ENCODE assay signal across 11 cellular contexts in the genomic region with DNA sequence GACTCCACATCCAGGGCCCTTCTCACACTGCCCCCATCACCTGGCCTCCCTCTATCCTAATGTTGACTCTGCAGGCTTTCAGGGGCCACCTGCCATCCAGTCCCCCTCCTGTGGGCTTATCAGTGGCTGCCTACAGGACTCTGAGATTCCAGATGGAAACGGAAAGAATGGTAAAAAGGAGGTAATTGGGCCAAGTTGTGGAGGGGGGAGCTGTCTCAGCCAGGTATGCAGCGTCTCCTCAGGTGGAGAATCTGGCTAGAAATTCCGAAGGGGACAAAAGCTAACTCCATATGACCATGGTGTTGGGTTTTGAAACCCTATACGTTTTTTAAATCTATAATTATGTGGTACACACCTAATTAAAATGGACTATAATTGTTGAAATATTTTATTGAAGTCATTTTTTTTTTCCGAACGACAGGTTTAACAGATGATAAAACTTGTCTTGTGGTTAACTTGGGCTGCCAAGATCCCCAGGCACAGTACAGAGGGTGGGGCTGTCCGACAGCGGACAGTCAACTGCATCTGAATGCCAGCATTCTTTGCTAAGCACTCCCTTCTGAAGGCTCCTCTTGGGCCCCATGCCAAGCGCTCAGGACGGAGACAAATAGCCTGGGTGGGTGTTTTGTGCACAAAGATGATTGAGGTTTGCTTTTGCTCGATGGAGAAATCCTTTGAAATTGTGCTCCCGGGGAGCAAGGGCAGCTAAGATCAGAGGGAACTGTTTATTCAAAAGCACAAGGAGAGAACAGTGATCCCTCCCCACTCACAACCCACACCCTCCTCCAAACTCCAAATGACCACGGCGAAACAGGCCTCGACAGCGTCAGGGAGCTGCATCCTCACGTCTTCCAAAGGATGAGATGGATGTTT.
DNase-seq lines count a peak whose midpoint lies in the region; ATAC-seq and TF ChIP-seq lines count a peak whose summit lies in the region.
"Had no signal": no experiment of that assay in that cellular context is flagged by ENCODE, and none has a peak within 500 bp of the region (broad histone marks: within the 10 kb centered on the region; RNA-seq: fewer than 3 reads in every experiment).

No MANE protein-coding gene starts in this region.

- H3K4me2 ChIP-seq in osteoblast (ENCODE audit: insufficient read depth, low read length), result no peak overlapping the region

- no peaks in the 10 kb centered on the region for H3K9me3 ChIP-seq in right cardiac atrium (ENCODE audit: control insufficient read depth, low read length)
- no peaks in the 10 kb centered on the region for H3K9me3 ChIP-seq in osteoblast (ENCODE audit: low read depth, low read length)
- H3K9me3 ChIP-seq: upper lobe of left lung had no signal

- H3K36me3 ChIP-seq in osteoblast (ENCODE audit: insufficient read depth, low read length) (no peaks in the 10 kb centered on the region), brain microvascular endothelial cell (replicated peaks) (no peaks in the 10 kb centered on the region)
- H3K36me3 ChIP-seq: upper lobe of left lung had no signal

- H4K20me1 ChIP-seq in osteoblast (ENCODE audit: insufficient read depth, low read length), result no peaks in the 10 kb centered on the region

- H3K27ac Mint-ChIP-seq in MCF 10A (ENCODE audit: low read depth, unreplicated experiment) (peak overlapping the region; percentile 80), mesothelial cell of epicardium (peak overlapping the region; percentile 80)
- H3K27ac Mint-ChIP-seq in activated CD4-positive, alpha-beta T cell treated with anti-CD3 and anti-CD28 coated beads, Interleukin-2, amount 10 ng/mL, durations not matched to agents 7 days and 5 days, result no peak overlapping the region

- ATAC-seq in right cardiac atrium (no peak), left ventricle myocardium superior (no peak), HG03196 (IDR thresholded peaks at IDR 0.05; ENCODE audit: unreplicated experiment) (no peak)

- DNase-seq in right cardiac atrium (peak in 2 of 3 donors; percentile 30 to 60), left ventricle myocardium superior (no peak), MCF 10A (ENCODE audit: unreplicated experiment) (peak; percentile 96), mesothelial cell of epicardium (ENCODE audit: low spot score in 2 of 2, unreplicated experiment in 2 of 2) (peak; percentile 51 to 82), osteoblast (ENCODE audit: insufficient read length, low spot score, missing footprints) (no peak), brain microvascular endothelial cell (no peak)
- DNase-seq in activated CD4-positive, alpha-beta T cell treated with anti-CD3 and anti-CD28 coated beads, Interleukin-2, amount 10 ng/mL, durations not matched to agents 7 days and 5 days, result no peak
- DNase-seq: activated CD8-positive, alpha-beta memory T cell treated with anti-CD3 and anti-CD28 coated beads, Interleukin-2, amount 50 U/mL, for 48 hours; GM23248; upper lobe of left lung had no signal

- H3K9me3 Mint-ChIP-seq in MCF 10A (ENCODE audit: unreplicated experiment) (no peaks in the 10 kb centered on the region), mesothelial cell of epicardium (no peaks in the 10 kb centered on the region)
- no peaks in the 10 kb centered on the region for H3K9me3 Mint-ChIP-seq in activated CD4-positive, alpha-beta T cell treated with anti-CD3 and anti-CD28 coated beads, Interleukin-2, amount 10 ng/mL, durations not matched to agents 7 days and 5 days

- no peak overlapping the region for H2AFZ ChIP-seq in osteoblast (ENCODE audit: low read length)
- H2AFZ ChIP-seq: GM23248 had no signal

- H3K27me3 Mint-ChIP-seq in MCF 10A (ENCODE audit: insufficient read depth, unreplicated experiment), result no peaks in the 10 kb centered on the region
- H3K27me3 Mint-ChIP-seq in mesothelial cell of epicardium (ENCODE audit: low read depth), result peaks cover 2% of the 10 kb centered on the region
- H3K27me3 Mint-ChIP-seq in activated CD4-positive, alpha-beta T cell treated with anti-CD3 and anti-CD28 coated beads, Interleukin-2, amount 10 ng/mL, durations not matched to agents 7 days and 5 days, result no peaks in the 10 kb centered on the region

- POLR2A ChIA-PET in MCF 10A (lab: Yijun Ruan, JAX), result interaction anchor here (0.6 to 4.4 kb wide), 16 partner anchors 9 to 409 kb away, joined by 3 to 36 read pairs (median 4); no protein-coding TSS in a partner anchor
- POLR2A ChIA-PET in activated CD4-positive, alpha-beta T cell treated with anti-CD3 and anti-CD28 coated beads, Interleukin-2, amount 10 ng/mL, durations not matched to agents 7 days and 5 days (lab: Charles Lee), result no interaction called here

- WGBS in right cardiac atrium, result 29% methylated on average over 17 of the region's 17 CpGs

- no peaks in the 10 kb centered on the region for H3K79me2 ChIP-seq in osteoblast (ENCODE audit: insufficient read depth, low read length)

- H3K4me1 ChIP-seq in right cardiac atrium (ENCODE audit: control insufficient read depth, insufficient read depth, low read length), result no peaks in the 10 kb centered on the region
- H3K4me1 ChIP-seq in osteoblast (ENCODE audit: insufficient read depth, low read length), result no peaks in the 10 kb centered on the region

- in situ Hi-C loops in brain microvascular endothelial cell (cut with HindIII; ENCODE audit: low pct_ligation_motif_present, low sequenced_read_pairs), result no loop called here

- H3K27me3 ChIP-seq in right cardiac atrium (ENCODE audit: control insufficient read depth, insufficient read depth) (no peaks in the 10 kb centered on the region), osteoblast (ENCODE audit: insufficient read depth, low read length) (no peaks in the 10 kb centered on the region), brain microvascular endothelial cell (replicated peaks) (no peaks in the 10 kb centered on the region)
- H3K27me3 ChIP-seq: upper lobe of left lung had no signal

- no peak overlapping the region for H3K27ac ChIP-seq in right cardiac atrium (ENCODE audit: low read length)
- no peak overlapping the region for H3K27ac ChIP-seq in osteoblast (ENCODE audit: low read depth, low read length)
- H3K27ac ChIP-seq in brain microvascular endothelial cell, result no peak overlapping the region
- H3K27ac ChIP-seq: GM23248, upper lobe of left lung had no signal

- H3K4me3 Mint-ChIP-seq in MCF 10A (ENCODE audit: unreplicated experiment), result peak overlapping the region; percentile 28
- no peak overlapping the region for H3K4me3 Mint-ChIP-seq in mesothelial cell of epicardium
- no peak overlapping the region for H3K4me3 Mint-ChIP-seq in activated CD4-positive, alpha-beta T cell treated with anti-CD3 and anti-CD28 coated beads, Interleukin-2, amount 10 ng/mL, durations not matched to agents 7 days and 5 days

- BruUV-seq in MCF 10A (replicated peaks; lab: Mats Ljungman, UMichigan), result no TSS peak

- peaks cover 6% of the 10 kb centered on the region for H3K36me3 Mint-ChIP-seq in MCF 10A (ENCODE audit: insufficient read depth, unreplicated experiment)
- no peaks in the 10 kb centered on the region for H3K36me3 Mint-ChIP-seq in mesothelial cell of epicardium
- H3K36me3 Mint-ChIP-seq in activated CD4-positive, alpha-beta T cell treated with anti-CD3 and anti-CD28 coated beads, Interleukin-2, amount 10 ng/mL, durations not matched to agents 7 days and 5 days (ENCODE audit: low read depth), result no peaks in the 10 kb centered on the region

- peaks cover 52% of the 10 kb centered on the region for H3K4me1 Mint-ChIP-seq in MCF 10A (ENCODE audit: insufficient read depth, unreplicated experiment)
- peaks cover 49% of the 10 kb centered on the region for H3K4me1 Mint-ChIP-seq in mesothelial cell of epicardium
- peaks cover 1% of the 10 kb centered on the region for H3K4me1 Mint-ChIP-seq in activated CD4-positive, alpha-beta T cell treated with anti-CD3 and anti-CD28 coated beads, Interleukin-2, amount 10 ng/mL, durations not matched to agents 7 days and 5 days

- no peak overlapping the region for H3K4me3 ChIP-seq in right cardiac atrium (ENCODE audit: low read length)
- H3K4me3 ChIP-seq in osteoblast (ENCODE audit: insufficient read depth, low read length), result no peak overlapping the region
- no peak overlapping the region for H3K4me3 ChIP-seq in brain microvascular endothelial cell (ENCODE audit: low read depth, low read length)
- H3K4me3 ChIP-seq: GM23248, upper lobe of left lung had no signal

- CTCF ChIA-PET in MCF 10A (lab: Yijun Ruan, JAX), result interaction anchor here (0.6 to 1.3 kb wide), 7 partner anchors 15 to 408 kb away, joined by 3 to 4 read pairs (median 3); no protein-coding TSS in a partner anchor
- CTCF ChIA-PET in activated CD4-positive, alpha-beta T cell treated with anti-CD3 and anti-CD28 coated beads, Interleukin-2, amount 10 ng/mL, durations not matched to agents 7 days and 5 days (lab: Charles Lee), result no interaction called here

- TF ChIP-seq CTCF in MCF 10A (IDR thresholded peaks at IDR 0.05; ENCODE audit: unreplicated experiment), result no peak
- no peak for TF ChIP-seq CTCF in mesothelial cell of epicardium (IDR thresholded peaks at IDR 0.05; ENCODE audit: unreplicated experiment)
- TF ChIP-seq CTCF in osteoblast (IDR thresholded peaks at IDR 0.05; ENCODE audit: extremely low read depth, low read depth, low read length), result no peak
- TF ChIP-seq CTCF in brain microvascular endothelial cell (IDR thresholded peaks at IDR 0.05; ENCODE audit: low read depth, low read length, missing control alignments), result no peak

- intact Hi-C loops in right cardiac atrium (cut with DNase I) (no loop called here), left ventricle myocardium superior (cut with micrococcal nuclease) (no loop called here), MCF 10A (cut with micrococcal nuclease) (loop anchor here (1.0 to 10.0 kb wide), 4 partner anchors 50 to 358 kb away; no protein-coding TSS in a partner anchor)

Comparison
In these comparisons a context has a peak if more than half of its experiments do, and no peak if none do; other contexts are left out.
1. DNase-seq: peak in right cardiac atrium (2 of 3), MCF 10A (single experiment) and mesothelial cell of epicardium (2 of 2); none in left ventricle myocardium superior (single experiment), osteoblast (single experiment), brain microvascular endothelial cell (single experiment) and activated CD4-positive, alpha-beta T cell treated with anti-CD3 and anti-CD28 coated beads, Interleukin-2, amount 10 ng/mL, durations not matched to agents 7 days and 5 days (single experiment).